In the genomic region with DNA sequence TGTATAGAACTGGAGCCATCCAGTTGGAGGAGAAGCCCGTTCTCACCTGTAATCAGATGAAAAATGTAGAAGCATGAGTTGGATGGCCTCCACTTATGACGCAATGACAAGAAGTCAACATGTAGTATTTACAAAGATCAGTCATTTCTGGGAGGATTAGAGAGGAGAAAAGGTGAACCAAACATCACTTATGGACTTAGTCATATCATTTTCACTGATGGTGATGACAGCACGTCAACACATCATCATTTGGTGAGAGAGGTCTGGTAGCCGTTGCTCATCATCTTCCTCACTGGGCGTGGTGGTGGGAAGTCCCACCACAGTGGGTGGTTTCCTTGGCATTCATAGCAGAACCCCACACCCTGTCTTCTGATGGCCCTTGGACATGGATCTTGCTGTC, we compare ENCODE assay signal across 15 cellular contexts.
DNase-seq lines count a peak whose midpoint lies in the region; ATAC-seq and TF ChIP-seq lines count a peak whose summit lies in the region.
"Had no signal": no experiment of that assay in that cellular context is flagged by ENCODE, and none has a peak within 500 bp of the region (broad histone marks: within the 10 kb centered on the region; RNA-seq: fewer than 3 reads in every experiment).

No MANE protein-coding gene starts in this region.

- dilution Hi-C loops in mammary epithelial cell (cut with HindIII; ENCODE audit: low sequenced_read_pairs): no loop called here

- H3K79me2 ChIP-seq in mammary epithelial cell (ENCODE audit: insufficient read depth, low read length): no peaks in the 10 kb centered on the region

- in situ Hi-C loops in mammary epithelial cell (cut with MboI; ENCODE audit: low sequenced_read_pairs in 2 of 2): no loop called here

- WGBS in mammary epithelial cell (ENCODE audit: low coverage, missing lambda C conversion rate): 92% methylated on average over 5 of the region's 5 CpGs

- no TSS peak for BruUV-seq in MCF 10A (replicated peaks; lab: Mats Ljungman, UMichigan)
- no TSS peak for BruUV-seq in mammary epithelial cell (replicated peaks; lab: Mats Ljungman, UMichigan)

- no peak overlapping the region for H2AFZ ChIP-seq in mammary epithelial cell (ENCODE audit: low read depth, low read length)
- H2AFZ ChIP-seq: GM23338 had no signal

- no peak overlapping the region for H3K4me3 Mint-ChIP-seq in MCF 10A (ENCODE audit: unreplicated experiment)
- H3K4me3 Mint-ChIP-seq: activated naive CD8-positive, alpha-beta T cell; GM23338; stimulated activated naive CD8-positive, alpha-beta T cell treated with anti-CD3 and anti-CD28 coated beads, Interleukin-15, Interleukin-2, amounts not matched to agents 100 ng/mL and 50 ng/mL, for 24 hours had no signal

- no peaks in the 10 kb centered on the region for H3K4me1 Mint-ChIP-seq in MCF 10A (ENCODE audit: insufficient read depth, unreplicated experiment)

- H4K20me1 ChIP-seq in mammary epithelial cell (ENCODE audit: insufficient read depth, low read length): no peaks in the 10 kb centered on the region

- CTCF ChIA-PET in MCF 10A (lab: Yijun Ruan, JAX): interaction anchor here (0.6 kb wide), 1 partner anchor 472 kb away, joined by 4 read pairs; no protein-coding TSS in a partner anchor
- CTCF ChIA-PET in mammary epithelial cell (lab: Charles Lee; ENCODE audit: low non-redundant PET): no interaction called here

- H3K4me2 ChIP-seq in mammary epithelial cell (ENCODE audit: insufficient read depth, low read depth, low read length): no peak overlapping the region
- H3K4me2 ChIP-seq: GM23338, SK-N-SH had no signal

- H3K4me1 ChIP-seq in breast epithelium (peaks cover 0 to 4% of the 10 kb centered on the region in 2 donors), mammary epithelial cell (ENCODE audit: insufficient read depth, low read length) (no peaks in the 10 kb centered on the region)

- no peaks in the 10 kb centered on the region for H3K9me3 ChIP-seq in breast epithelium
- no peaks in the 10 kb centered on the region for H3K9me3 ChIP-seq in MG63
- H3K9me3 ChIP-seq in mammary epithelial cell (replicated peaks; ENCODE audit: insufficient read depth, low read length): no peaks in the 10 kb centered on the region
- H3K9me3 ChIP-seq: SK-N-SH had no signal

- H3K36me3 ChIP-seq in breast epithelium (no peaks in the 10 kb centered on the region), MG63 (peaks cover 12% of the 10 kb centered on the region), mammary epithelial cell (ENCODE audit: insufficient read depth, low read length) (no peaks in the 10 kb centered on the region)

- DNase-seq in MCF 10A (ENCODE audit: unreplicated experiment) (peak; percentile 21), breast epithelium (ENCODE audit: low spot score in 2 of 2) (no peak), MG63 (peak; percentile 52), mammary epithelial cell (peak; percentile 36), GOT3 (lab: John Stamatoyannopoulos, UW) (no peak)
- peak; percentile 10 to 70 for DNase-seq in stimulated activated CD8-positive, alpha-beta memory T cell treated with anti-CD3 and anti-CD28 coated beads, Interleukin-7, amount 100 ng/mL, for 48 hours (ENCODE audit: extremely low read depth in 1 of 2, low read depth in 1 of 2)
- DNase-seq: AML-193, erythroblast, NCI-H2171 treated with DMSO at 0.1 percent for 48 hours, SK-N-SH had no signal

- no peaks in the 10 kb centered on the region for H3K27me3 Mint-ChIP-seq in MCF 10A (ENCODE audit: insufficient read depth, unreplicated experiment)
- H3K27me3 Mint-ChIP-seq: activated naive CD8-positive, alpha-beta T cell; stimulated activated naive CD8-positive, alpha-beta T cell treated with anti-CD3 and anti-CD28 coated beads, Interleukin-15, Interleukin-2, amounts not matched to agents 100 ng/mL and 50 ng/mL, for 24 hours had no signal

- no peak overlapping the region for H3K27ac Mint-ChIP-seq in MCF 10A (ENCODE audit: low read depth, unreplicated experiment)
- H3K27ac Mint-ChIP-seq: activated naive CD8-positive, alpha-beta T cell; GM23338 had no signal

- no peak for ATAC-seq in HG02970 (IDR thresholded peaks at IDR 0.05; ENCODE audit: low FRiP score, unreplicated experiment)
- ATAC-seq in GM21447 (IDR thresholded peaks at IDR 0.05; ENCODE audit: unreplicated experiment): no peak
- ATAC-seq: GM23338 had no signal

- H3K27me3 ChIP-seq in breast epithelium (no peaks in the 10 kb centered on the region), MG63 (no peaks in the 10 kb centered on the region), mammary epithelial cell (ENCODE audit: insufficient read depth, low read length) (no peaks in the 10 kb centered on the region)

- no peaks in the 10 kb centered on the region for H3K9me3 Mint-ChIP-seq in MCF 10A (ENCODE audit: unreplicated experiment)
- H3K9me3 Mint-ChIP-seq: GM23338; stimulated activated naive CD8-positive, alpha-beta T cell treated with anti-CD3 and anti-CD28 coated beads, Interleukin-15, Interleukin-2, amounts not matched to agents 100 ng/mL and 50 ng/mL, for 24 hours had no signal

- H3K4me3 ChIP-seq in breast epithelium (no peak overlapping the region), MG63 (no peak overlapping the region), mammary epithelial cell (replicated peaks in 1 of 3; ENCODE audit: insufficient read depth in 1 of 3, low read depth in 2 of 3, low read length in 3 of 3) (no peak overlapping the region)
- H3K4me3 ChIP-seq: GM23338 had no signal

- intact Hi-C loops in MCF 10A (cut with micrococcal nuclease): no loop called here
- intact Hi-C loops in breast epithelium (cut with DNase I; ENCODE audit: low total_unique reads): no loop called here
- intact Hi-C loops in mammary epithelial cell (cut with micrococcal nuclease): no loop called here

- POLR2A ChIA-PET in MCF 10A (lab: Yijun Ruan, JAX): interaction anchor here (0.7 kb wide), 1 partner anchor 433 kb away, joined by 3 read pairs; no protein-coding TSS in a partner anchor

- peaks cover 11% of the 10 kb centered on the region for H3K36me3 Mint-ChIP-seq in MCF 10A (ENCODE audit: insufficient read depth, unreplicated experiment)

- TF ChIP-seq CTCF in MCF 10A (IDR thresholded peaks at IDR 0.05; ENCODE audit: unreplicated experiment) (no peak), breast epithelium (IDR thresholded peaks at IDR 0.05) (no peak), mammary epithelial cell (conservative IDR thresholded peaks at IDR 0.05 in 1 of 2, IDR thresholded peaks at IDR 0.05 in 1 of 2; ENCODE audit: extremely low read depth in 1 of 2, insufficient read depth in 1 of 2, low read depth in 1 of 2, low read length in 2 of 2) (no peak)

- H3K9ac ChIP-seq in mammary epithelial cell (ENCODE audit: insufficient read depth, low read length): no peak overlapping the region
- H3K9ac ChIP-seq: SK-N-SH had no signal

- H3K27ac ChIP-seq in breast epithelium: peak overlapping the region in 1 of 2 donors; percentile 33
- no peak overlapping the region for H3K27ac ChIP-seq in mammary epithelial cell (ENCODE audit: insufficient read depth, low read depth, low read length)

- no peak for TF ChIP-seq POLR2A in breast epithelium (IDR thresholded peaks at IDR 0.05)

Comparison
In these comparisons a context has a peak if more than half of its experiments do, and no peak if none do; other contexts are left out.
1. DNase-seq: peak in MCF 10A (single experiment), MG63 (single experiment), mammary epithelial cell (single experiment) and stimulated activated CD8-positive, alpha-beta memory T cell treated with anti-CD3 and anti-CD28 coated beads, Interleukin-7, amount 100 ng/mL, for 48 hours (2 of 2); none in breast epithelium (0 of 2) and GOT3 (single experiment).